1 cellular context compared by ENCODE assay signal in the genomic region with DNA sequence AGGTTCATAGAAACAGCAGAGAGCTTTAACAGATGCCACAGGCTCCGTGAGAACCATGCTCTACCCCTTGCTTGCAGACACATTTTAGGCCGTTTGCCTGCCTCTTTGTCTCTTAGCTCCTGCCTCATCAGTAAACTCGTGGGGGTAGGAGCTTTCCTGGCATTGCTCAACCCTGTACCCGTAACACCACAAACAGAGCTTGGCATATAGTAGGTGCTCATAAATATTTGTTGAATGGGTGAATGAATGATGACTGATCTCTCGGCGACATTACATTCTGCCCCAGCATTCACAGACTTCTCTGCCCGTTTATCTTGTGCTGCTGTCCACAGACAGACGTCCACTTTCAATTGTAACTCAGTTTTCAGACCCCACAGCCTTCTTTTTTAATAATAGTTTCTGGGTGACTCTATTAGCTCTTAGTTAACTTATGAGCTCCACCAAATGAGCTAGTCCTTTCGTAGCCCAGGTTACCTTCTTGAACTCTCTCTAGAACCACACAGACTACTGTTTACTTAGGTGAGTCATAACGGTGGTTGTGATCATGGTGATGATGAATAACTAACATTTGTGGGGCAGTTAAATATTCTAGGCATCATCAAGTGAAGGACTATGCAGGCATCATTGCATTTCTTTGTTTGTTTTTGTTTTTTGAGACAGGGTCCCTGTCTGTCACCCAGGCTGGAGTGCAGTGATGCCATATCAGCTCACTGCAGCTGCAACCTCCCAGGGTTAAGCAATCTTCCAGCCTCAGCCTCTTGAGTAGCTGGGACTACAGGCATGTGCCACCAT.
TF ChIP-seq lines count a peak whose summit lies in the region.

No MANE protein-coding gene starts in this region.

TF ChIP-seq in SK-N-SH, 30 proteins besides CTCF, POLR2A, EP300 and RAD21 (continued from another document):
- TF ChIP-seq, protein P1, sequence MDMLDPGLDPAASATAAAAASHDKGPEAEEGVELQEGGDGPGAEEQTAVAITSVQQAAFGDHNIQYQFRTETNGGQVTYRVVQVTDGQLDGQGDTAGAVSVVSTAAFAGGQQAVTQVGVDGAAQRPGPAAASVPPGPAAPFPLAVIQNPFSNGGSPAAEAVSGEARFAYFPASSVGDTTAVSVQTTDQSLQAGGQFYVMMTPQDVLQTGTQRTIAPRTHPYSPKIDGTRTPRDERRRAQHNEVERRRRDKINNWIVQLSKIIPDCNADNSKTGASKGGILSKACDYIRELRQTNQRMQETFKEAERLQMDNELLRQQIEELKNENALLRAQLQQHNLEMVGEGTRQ (IDR thresholded peaks at IDR 0.05; ENCODE audit: borderline replicate concordance, low read depth, low read length), result no peak
- TF ChIP-seq EZH2phosphoT487 (IDR thresholded peaks at IDR 0.05; ENCODE audit: borderline replicate concordance, low read depth) (no peak), RCOR1 (IDR thresholded peaks at IDR 0.05; ENCODE audit: low read length) (no peak), GATA2 (CRISPR knock-in tag; IDR thresholded peaks at IDR 0.05) (no peak), TEAD4 (IDR thresholded peaks at IDR 0.05; ENCODE audit: borderline replicate concordance, insufficient read depth) (no peak), ELF1 (IDR thresholded peaks at IDR 0.05) (no peak), MXI1 (IDR thresholded peaks at IDR 0.05; ENCODE audit: low read depth, low read length) (no peak), POLR2AphosphoS5 (IDR thresholded peaks at IDR 0.05; ENCODE audit: low read depth, low read length) (no peak), JUND (IDR thresholded peaks at IDR 0.05) (peak; percentile 65; the same call in 1 of the 2 replicates), RXRA (IDR thresholded peaks at IDR 0.05; ENCODE audit: borderline replicate concordance, low read depth) (peak; percentile 11; the same call in 1 of the 2 replicates)
- TF ChIP-seq, protein P2, sequence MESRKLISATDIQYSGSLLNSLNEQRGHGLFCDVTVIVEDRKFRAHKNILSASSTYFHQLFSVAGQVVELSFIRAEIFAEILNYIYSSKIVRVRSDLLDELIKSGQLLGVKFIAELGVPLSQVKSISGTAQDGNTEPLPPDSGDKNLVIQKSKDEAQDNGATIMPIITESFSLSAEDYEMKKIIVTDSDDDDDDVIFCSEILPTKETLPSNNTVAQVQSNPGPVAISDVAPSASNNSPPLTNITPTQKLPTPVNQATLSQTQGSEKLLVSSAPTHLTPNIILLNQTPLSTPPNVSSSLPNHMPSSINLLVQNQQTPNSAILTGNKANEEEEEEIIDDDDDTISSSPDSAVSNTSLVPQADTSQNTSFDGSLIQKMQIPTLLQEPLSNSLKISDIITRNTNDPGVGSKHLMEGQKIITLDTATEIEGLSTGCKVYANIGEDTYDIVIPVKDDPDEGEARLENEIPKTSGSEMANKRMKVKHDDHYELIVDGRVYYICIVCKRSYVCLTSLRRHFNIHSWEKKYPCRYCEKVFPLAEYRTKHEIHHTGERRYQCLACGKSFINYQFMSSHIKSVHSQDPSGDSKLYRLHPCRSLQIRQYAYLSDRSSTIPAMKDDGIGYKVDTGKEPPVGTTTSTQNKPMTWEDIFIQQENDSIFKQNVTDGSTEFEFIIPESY (IDR thresholded peaks at IDR 0.05; ENCODE audit: borderline replicate concordance, low read depth), result no peak
- TF ChIP-seq, protein P3, sequence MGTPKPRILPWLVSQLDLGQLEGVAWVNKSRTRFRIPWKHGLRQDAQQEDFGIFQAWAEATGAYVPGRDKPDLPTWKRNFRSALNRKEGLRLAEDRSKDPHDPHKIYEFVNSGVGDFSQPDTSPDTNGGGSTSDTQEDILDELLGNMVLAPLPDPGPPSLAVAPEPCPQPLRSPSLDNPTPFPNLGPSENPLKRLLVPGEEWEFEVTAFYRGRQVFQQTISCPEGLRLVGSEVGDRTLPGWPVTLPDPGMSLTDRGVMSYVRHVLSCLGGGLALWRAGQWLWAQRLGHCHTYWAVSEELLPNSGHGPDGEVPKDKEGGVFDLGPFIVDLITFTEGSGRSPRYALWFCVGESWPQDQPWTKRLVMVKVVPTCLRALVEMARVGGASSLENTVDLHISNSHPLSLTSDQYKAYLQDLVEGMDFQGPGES (IDR thresholded peaks at IDR 0.05; ENCODE audit: low read depth, low read length), result no peak
- TF ChIP-seq, protein P4, sequence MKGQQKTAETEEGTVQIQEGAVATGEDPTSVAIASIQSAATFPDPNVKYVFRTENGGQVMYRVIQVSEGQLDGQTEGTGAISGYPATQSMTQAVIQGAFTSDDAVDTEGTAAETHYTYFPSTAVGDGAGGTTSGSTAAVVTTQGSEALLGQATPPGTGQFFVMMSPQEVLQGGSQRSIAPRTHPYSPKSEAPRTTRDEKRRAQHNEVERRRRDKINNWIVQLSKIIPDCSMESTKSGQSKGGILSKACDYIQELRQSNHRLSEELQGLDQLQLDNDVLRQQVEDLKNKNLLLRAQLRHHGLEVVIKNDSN (IDR thresholded peaks at IDR 0.05; ENCODE audit: borderline replicate concordance, low read depth), result no peak
TF ChIP-seq in SK-N-SH: peak in this region for 5.
